8 cellular contexts compared by ENCODE assay signal in the genomic region with DNA sequence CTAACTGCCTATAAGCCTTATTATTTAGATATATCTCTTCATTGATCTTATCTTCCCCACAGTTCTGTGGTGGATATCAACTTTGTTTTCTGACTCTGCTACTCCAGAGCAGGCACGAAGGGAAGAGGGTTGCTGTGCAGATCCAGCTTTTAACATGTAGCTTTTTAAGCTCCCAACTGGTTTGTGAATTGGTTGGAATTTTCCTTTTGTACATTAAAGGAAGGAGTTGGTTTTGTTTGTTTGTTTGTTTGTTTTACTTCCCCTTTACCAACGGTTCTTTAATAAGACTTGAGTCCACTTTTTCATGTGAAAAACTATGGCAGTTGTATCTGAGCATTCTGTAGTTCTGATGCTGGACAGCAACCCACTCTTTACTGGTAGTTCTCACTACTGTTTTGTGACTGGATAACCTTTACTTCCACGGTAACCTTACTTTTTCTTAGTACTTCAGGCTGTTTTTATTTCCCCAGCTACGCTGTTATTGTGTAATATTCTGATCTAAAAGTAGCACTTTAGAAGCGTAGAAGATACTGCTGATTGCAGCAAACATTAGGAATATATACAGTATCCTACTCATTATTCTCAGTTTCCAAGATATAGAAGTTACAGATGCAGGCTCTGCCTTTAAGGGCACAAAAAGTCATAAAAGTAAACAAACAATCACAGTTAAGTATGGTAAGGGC. TPM values are rescaled to one million over a fixed set of nuclear protein-coding genes. Genes with fewer than 3 reads are reported as not detected.
DNase-seq lines count a peak whose midpoint lies in the region; ATAC-seq, FAIRE-seq and TF ChIP-seq lines count a peak whose summit lies in the region.

No MANE protein-coding gene starts in this region.

- peak; percentile 59 for FAIRE-seq in K562 (lab: Jason Lieb, UNC)
- no peak for FAIRE-seq in GM12892 (lab: Jason Lieb, UNC)

- H3K9me3 Mint-ChIP-seq in CD4-positive, alpha-beta T cell, result no peaks in the 10 kb centered on the region
- peaks cover 0 to 5% (median 0%) of the 10 kb centered on the region in 11 donors for H3K9me3 Mint-ChIP-seq in naive thymus-derived CD4-positive, alpha-beta T cell

- H3K27ac Mint-ChIP-seq in CD4-positive, alpha-beta T cell, result peak overlapping the region; percentile 87
- H3K27ac Mint-ChIP-seq in naive thymus-derived CD4-positive, alpha-beta T cell, result peak overlapping the region in 8 of 9 donors; percentile 20 to 99 (median 94)

- H3K4me3 ChIP-seq in Loucy (ENCODE audit: low read length, poor library complexity, severe bottlenecking) (peak overlapping the region; percentile 93), K562 (peak overlapping the region; percentile 62)
- peak overlapping the region; percentile 98 for H3K4me3 ChIP-seq in naive thymus-derived CD4-positive, alpha-beta T cell (ENCODE audit: low read length)

- H3K36me3 Mint-ChIP-seq in CD4-positive, alpha-beta T cell (ENCODE audit: low read depth), result peaks cover 61% of the 10 kb centered on the region
- peaks cover 8 to 30% (median 22%) of the 10 kb centered on the region in 5 donors for H3K36me3 Mint-ChIP-seq in naive thymus-derived CD4-positive, alpha-beta T cell

- intact Hi-C loops in CD4-positive, alpha-beta T cell (cut with DNase I, micrococcal nuclease), result loop anchor here (5.0 to 10.0 kb wide), 5 partner anchors 92 to 600 kb away; a partner anchor contains a TSS
- intact Hi-C loops in K562 (cut with micrococcal nuclease), result loop anchor here (5.0 kb wide), 1 partner anchor 180 kb away; a partner anchor contains a TSS
- intact Hi-C loops in naive thymus-derived CD4-positive, alpha-beta T cell (cut with micrococcal nuclease), result loop anchor here (5.0 to 10.0 kb wide), 3 partner anchors 180 to 1968 kb away; a partner anchor contains a TSS

- no peaks in the 10 kb centered on the region for H3F3A ChIP-seq in Loucy (ENCODE audit: low read depth)

- H3K9ac ChIP-seq in Loucy (ENCODE audit: low read depth, low read length, poor library complexity, severe bottlenecking) (peak overlapping the region; percentile 92), K562 (ENCODE audit: insufficient read depth in 1 of 2, low read depth in 2 of 2, low read length in 2 of 2) (peak overlapping the region in 1 of 2 experiments; percentile 89; a peak in 3 of 4 replicates)

- no peaks in the 10 kb centered on the region for H3K27me3 Mint-ChIP-seq in CD4-positive, alpha-beta T cell
- no peaks in the 10 kb centered on the region for H3K27me3 Mint-ChIP-seq in naive thymus-derived CD4-positive, alpha-beta T cell

- H2AFZ ChIP-seq in Loucy (ENCODE audit: low read length) (no peak overlapping the region), K562 (ENCODE audit: low read depth, low read length) (peak overlapping the region; percentile 93; the same call in 1 of the 2 replicates)

- in situ Hi-C loops in K562 (cut with MboI) (no loop called here), G401 (cut with HindIII; ENCODE audit: low sequenced_read_pairs) (no loop called here)

- H3K4me1 ChIP-seq in Loucy (ENCODE audit: insufficient read depth, low read length, poor library complexity, severe bottlenecking), result peaks cover 45% of the 10 kb centered on the region
- H3K4me1 ChIP-seq in K562 (replicated peaks in 1 of 2; ENCODE audit: control insufficient read depth in 2 of 2, insufficient read depth in 2 of 2, low read length in 2 of 2), result peaks cover 9 to 18% of the 10 kb centered on the region in 2 experiments; a peak in 3 of 5 replicates
- peaks cover 17 to 31% of the 10 kb centered on the region in 2 donors for H3K4me1 ChIP-seq in naive thymus-derived CD4-positive, alpha-beta T cell (ENCODE audit: control insufficient read depth in 2 of 2, insufficient read depth in 2 of 2, low read length in 2 of 2)

- CTCF ChIA-PET in CD4-positive, alpha-beta T cell (lab: Charles Lee), result no interaction called here
- CTCF ChIA-PET in K562 (lab: Yijun Ruan, JAX; ENCODE audit: low intra/inter-chr PET ratio), result no interaction called here
- CTCF ChIA-PET in naive thymus-derived CD4-positive, alpha-beta T cell (lab: Charles Lee), result interaction anchor here (0.7 to 1.1 kb wide), 3 partner anchors 72 to 326 kb away, joined by 3 to 5 read pairs (median 3); a partner anchor contains a TSS

- ATAC-seq in CD4-positive, alpha-beta T cell (ENCODE audit: poor library complexity), result no peak
- ATAC-seq in K562, result no peak
- no peak for ATAC-seq in naive thymus-derived CD4-positive, alpha-beta T cell
- no peak for ATAC-seq in HG03460 (IDR thresholded peaks at IDR 0.05; ENCODE audit: unreplicated experiment)

- TF ChIP-seq CTCF in CD4-positive, alpha-beta T cell (IDR thresholded peaks at IDR 0.05), result no peak
- TF ChIP-seq CTCF in Loucy (conservative IDR thresholded peaks at IDR 0.05; ENCODE audit: low read length), result no peak
- no peak for TF ChIP-seq CTCF in K562 (IDR thresholded peaks at IDR 0.05 in 2 of 3, conservative IDR thresholded peaks at IDR 0.05 in 1 of 3; ENCODE audit: insufficient read depth in 2 of 3, low read depth in 1 of 3, low read length in 3 of 3)

- BruUV-seq in K562 (replicated peaks; lab: Mats Ljungman, UMichigan), result no TSS peak

- no peak for TF ChIP-seq RAD21 in K562 (CRISPR knock-in tag; conservative IDR thresholded peaks at IDR 0.05 in 1 of 2, IDR thresholded peaks at IDR 0.05 in 1 of 2)

- H4K20me1 ChIP-seq in Loucy (ENCODE audit: insufficient read depth, low read length, poor library complexity, severe bottlenecking) (peaks cover 28% of the 10 kb centered on the region), K562 (replicated peaks; ENCODE audit: control insufficient read depth, insufficient read depth, low read length) (0 out of 2 replicates have a peak, but pooled peaks cover 2% of the 10 kb centered on the region)

- no peak overlapping the region for H3K27ac ChIP-seq in CD4-positive, alpha-beta T cell (ENCODE audit: low read depth, low read length)
- no peak overlapping the region; the same call in 2 of the 3 replicates for H3K27ac ChIP-seq in K562 (ENCODE audit: extremely low read depth, low read depth, low read length)
- H3K27ac ChIP-seq in naive thymus-derived CD4-positive, alpha-beta T cell (ENCODE audit: low read depth, low read length), result no peak overlapping the region

- no peaks in the 10 kb centered on the region for H3K9me2 ChIP-seq in Loucy (replicated peaks; ENCODE audit: low read depth, low read length)

- H3K4me1 Mint-ChIP-seq in CD4-positive, alpha-beta T cell (ENCODE audit: low read depth), result peaks cover 75% of the 10 kb centered on the region
- peaks cover 42 to 80% (median 72%) of the 10 kb centered on the region in 7 donors for H3K4me1 Mint-ChIP-seq in naive thymus-derived CD4-positive, alpha-beta T cell

- TF ChIP-seq EP300 in K562 (IDR thresholded peaks at IDR 0.05; ENCODE audit: low read length), result no peak

- H3K4me3 Mint-ChIP-seq in CD4-positive, alpha-beta T cell, result peak overlapping the region; percentile 98
- peak overlapping the region; percentile 90 to 99 (median 95) for H3K4me3 Mint-ChIP-seq in naive thymus-derived CD4-positive, alpha-beta T cell

- TF ChIP-seq POLR2A in K562 (conservative IDR thresholded peaks at IDR 0.05) (no peak), GM12892 (IDR thresholded peaks at IDR 0.05; ENCODE audit: low read depth, low read length) (no peak)

- no peaks in the 10 kb centered on the region for H3K27me3 ChIP-seq in CD4-positive, alpha-beta T cell (ENCODE audit: control insufficient read depth, insufficient read depth, low read length)
- H3K27me3 ChIP-seq in Loucy (ENCODE audit: insufficient read depth, low read length, poor library complexity, severe bottlenecking) (no peaks in the 10 kb centered on the region), K562 (ENCODE audit: control insufficient read depth in 2 of 2, insufficient read depth in 2 of 2, low read length in 2 of 2) (no peaks in the 10 kb centered on the region)
- H3K27me3 ChIP-seq in naive thymus-derived CD4-positive, alpha-beta T cell (ENCODE audit: control insufficient read depth in 2 of 2, insufficient read depth in 2 of 2, low read length in 2 of 2), result no peaks in the 10 kb centered on the region

- POLR2A ChIA-PET in CD4-positive, alpha-beta T cell (lab: Charles Lee), result interaction anchor here (0.8 to 2.9 kb wide), 4 partner anchors 95 to 265 kb away, joined by 3 to 20 read pairs (median 3); a partner anchor contains a TSS
- POLR2A ChIA-PET in K562 (lab: Yijun Ruan, JAX), result interaction anchor here (0.7 to 1.4 kb wide), 4 partner anchors 23 to 96 kb away, joined by 3 to 4 read pairs (median 3); a partner anchor contains a TSS
- POLR2A ChIA-PET in naive thymus-derived CD4-positive, alpha-beta T cell (lab: Charles Lee), result interaction anchor here (0.7 to 1.6 kb wide), 6 partner anchors 8 to 265 kb away, joined by 3 to 4 read pairs (median 3); no protein-coding TSS in a partner anchor

- H3K36me3 ChIP-seq in Loucy (ENCODE audit: insufficient read depth, low read length) (no peaks in the 10 kb centered on the region), K562 (ENCODE audit: control insufficient read depth, insufficient read depth, low read length) (peaks cover 30% of the 10 kb centered on the region)
- H3K36me3 ChIP-seq in naive thymus-derived CD4-positive, alpha-beta T cell (ENCODE audit: control insufficient read depth in 2 of 3, insufficient read depth in 3 of 3, low read length in 3 of 3), result peaks cover 0 to 16% (median 5%) of the 10 kb centered on the region in 3 experiments

- peaks cover 80% of the 10 kb centered on the region for H3K79me2 ChIP-seq in Loucy (ENCODE audit: insufficient read depth, low read length)
- peaks cover 77% of the 10 kb centered on the region for H3K79me2 ChIP-seq in K562 (ENCODE audit: control insufficient read depth, insufficient read depth, low read length)

- peak overlapping the region; percentile 96 for H3K4me2 ChIP-seq in Loucy (ENCODE audit: low read depth, low read length, poor library complexity, severe bottlenecking)
- H3K4me2 ChIP-seq in K562 (ENCODE audit: insufficient read depth, low read length), result peak overlapping the region; percentile 89

- 17% methylated on average over 5 of the region's 5 CpGs for WGBS in K562 (ENCODE audit: insufficient coverage, low coverage, missing lambda C conversion rate)

- no peaks in the 10 kb centered on the region for H3K9me1 ChIP-seq in K562 (ENCODE audit: control insufficient read depth, insufficient read depth, low read length)

- no peak for DNase-seq in CD4-positive, alpha-beta T cell
- DNase-seq in K562 (ENCODE audit: extremely low read depth in 1 of 4, low spot score in 3 of 4) (peak in 2 of 4 experiments; percentile 19 to 23), HPDE6-E6E7 (ENCODE audit: extremely low spot score) (no peak), GM12892 (ENCODE audit: insufficient read length) (no peak), G401 (ENCODE audit: low spot score) (no peak)
- DNase-seq in naive thymus-derived CD4-positive, alpha-beta T cell, result no peak

- no peaks in the 10 kb centered on the region for H3K9me3 ChIP-seq in CD4-positive, alpha-beta T cell (ENCODE audit: control insufficient read depth, low read length)
- no peaks in the 10 kb centered on the region for H3K9me3 ChIP-seq in Loucy (ENCODE audit: insufficient read depth, low read depth, low read length)
- H3K9me3 ChIP-seq in K562 (replicated peaks; ENCODE audit: control insufficient read depth, insufficient read depth, low read depth, low read length), result no peaks in the 10 kb centered on the region
- H3K9me3 ChIP-seq in naive thymus-derived CD4-positive, alpha-beta T cell (ENCODE audit: control insufficient read depth in 2 of 3, low read length in 3 of 3), result no peaks in the 10 kb centered on the region

RNA-seq across cellular contexts. Expression of a gene that starts 1.6 kb away (rescaled TPM):
- 10 to 100 TPM; 11.8 to 12.8 TPM for total RNA-seq in CD4-positive, alpha-beta T cell
- 24.6 and 55.8 TPM in 2 replicates for total RNA-seq in K562 (2011; cell fraction: chromatin; rRNA removed; ENCODE audit: low replicate concordance)
- total RNA-seq in K562 (2011; cell fraction: nucleolus; rRNA removed), result 17.2 and 20.8 TPM in 2 replicates
- total RNA-seq in K562 (2011; cell fraction: nucleoplasm; rRNA removed), result 24.4 and 26.3 TPM in 2 replicates
- total RNA-seq in K562 (2014; rRNA removed), result 42.5 and 60.1 TPM in 2 replicates
- 67.4 and 75.8 TPM in 2 replicates for total RNA-seq in K562 (2014; rRNA removed; fragmentation: Illumina TruSeq; extraction: Trizol)
- total RNA-seq in K562 (2015; rRNA removed; fragmentation: Illumina TruSeq; extraction: Trizol), result 61.9 and 68.8 TPM in 2 replicates
- total RNA-seq in K562 (2021), result 50.7 and 53.8 TPM in 2 replicates
- 55.0 and 67.5 TPM in 2 replicates for polyA plus RNA-seq in K562 (2011; rRNA removed)
- polyA plus RNA-seq in K562 (2011; cell fraction: cytosol; rRNA removed), result 15.4 and 29.3 TPM in 2 replicates
- 38.5 and 41.8 TPM in 2 replicates for polyA plus RNA-seq in K562 (2011; cell fraction: nucleus; rRNA removed)
- 39.7 and 47.9 TPM in 2 replicates for polyA plus RNA-seq in K562 (2012)
- 50.9 and 58.5 TPM in 2 replicates for polyA plus RNA-seq in K562 (2014; fragmentation: Illumina TruSeq; extraction: Trizol)
- polyA plus RNA-seq in K562 (2014; fragmentation: Nextera tagmentation; extraction: Ambion mirVana), result 10 to 100 TPM; 32.1 to 49.8 TPM
- polyA plus RNA-seq in K562 (2014; rRNA removed), result 49.9 and 51.1 TPM in 2 replicates
- 72.8 and 76.4 TPM in 2 replicates for polyA minus RNA-seq in K562 (2011; rRNA and poly(A)+ RNA removed)
- 21.7 and 26.0 TPM in 2 replicates for polyA minus RNA-seq in K562 (2011; cell fraction: cytosol; rRNA and poly(A)+ RNA removed)
- polyA minus RNA-seq in K562 (2011; cell fraction: nucleus; rRNA and poly(A)+ RNA removed), result 28.3 and 41.1 TPM in 2 replicates
- 10 to 100 TPM; 17.3 to 41.0 (median 35.5) TPM for total RNA-seq in naive thymus-derived CD4-positive, alpha-beta T cell
- 10 to 100 TPM; 30.1 to 34.4 TPM for polyA plus RNA-seq in naive thymus-derived CD4-positive, alpha-beta T cell
- polyA plus RNA-seq in GM12892 (2012; ENCODE audit: missing spikeins), result 50.1 TPM
- 77.1 and 81.0 TPM in 2 replicates for total RNA-seq in G401 (2014; rRNA removed; shearing (Covaris generic))
